In genomic region chr10:5559642-5560141, GRCh38 we compare ENCODE assay signal across 13 cellular contexts. TPM values are rescaled to one million over a fixed set of nuclear protein-coding genes. Genes with fewer than 3 reads are reported as not detected.
DNase-seq lines count a peak whose midpoint lies in the region; ATAC-seq, FAIRE-seq and TF ChIP-seq lines count a peak whose summit lies in the region.
"Had no signal": no experiment of that assay in that cellular context is flagged by ENCODE, and none has a peak within 500 bp of the region (broad histone marks: within the 10 kb centered on the region; RNA-seq: fewer than 3 reads in every experiment).

No MANE protein-coding gene starts in this region.

- H4K20me1 ChIP-seq in astrocyte (ENCODE audit: insufficient read depth, low read length) = no peaks in the 10 kb centered on the region

- H3K27me3 ChIP-seq in breast epithelium = no peaks in the 10 kb centered on the region
- no peaks in the 10 kb centered on the region for H3K27me3 ChIP-seq in astrocyte (ENCODE audit: insufficient read depth, low read length)

- H3K27me3 Mint-ChIP-seq in MCF 10A (ENCODE audit: insufficient read depth, unreplicated experiment) (no peaks in the 10 kb centered on the region), astrocyte (ENCODE audit: low read depth, unreplicated experiment) (peaks cover 5% of the 10 kb centered on the region)

- H3K27ac ChIP-seq in breast epithelium (no peak overlapping the region), astrocyte (ENCODE audit: low read depth, low read length) (peak overlapping the region; percentile 62)

- peak overlapping the region; percentile 63 for H3K9ac ChIP-seq in astrocyte (ENCODE audit: low read length)

- H3K27ac Mint-ChIP-seq in MCF 10A (ENCODE audit: low read depth, unreplicated experiment) (peak overlapping the region; percentile 44), astrocyte (ENCODE audit: unreplicated experiment) (peak overlapping the region; percentile 48)
- H3K27ac Mint-ChIP-seq: effector memory CD8-positive, alpha-beta T cell had no signal

- TF ChIP-seq CTCF in MCF 10A (IDR thresholded peaks at IDR 0.05; ENCODE audit: unreplicated experiment) = no peak
- no peak for TF ChIP-seq CTCF in breast epithelium (IDR thresholded peaks at IDR 0.05)
- TF ChIP-seq CTCF in astrocyte (IDR thresholded peaks at IDR 0.05; ENCODE audit: insufficient read depth, low read depth, low read length) = no peak

- no peaks in the 10 kb centered on the region for H3K79me2 ChIP-seq in astrocyte (ENCODE audit: insufficient read depth, low read length)

- TF ChIP-seq POLR2A in breast epithelium (IDR thresholded peaks at IDR 0.05) = no peak

- H3K4me1 Mint-ChIP-seq in MCF 10A (ENCODE audit: insufficient read depth, unreplicated experiment) (peaks cover 30% of the 10 kb centered on the region), astrocyte (ENCODE audit: low read depth, unreplicated experiment) (peaks cover 47% of the 10 kb centered on the region)

- no peaks in the 10 kb centered on the region for H3K9me3 Mint-ChIP-seq in MCF 10A (ENCODE audit: unreplicated experiment)
- H3K9me3 Mint-ChIP-seq in astrocyte (ENCODE audit: unreplicated experiment) = no peaks in the 10 kb centered on the region
- H3K9me3 Mint-ChIP-seq: effector memory CD8-positive, alpha-beta T cell had no signal

- no TSS peak for BruUV-seq in MCF 10A (replicated peaks; lab: Mats Ljungman, UMichigan)

- H3K4me3 Mint-ChIP-seq in MCF 10A (ENCODE audit: unreplicated experiment) (no peak overlapping the region), astrocyte (ENCODE audit: unreplicated experiment) (no peak overlapping the region)
- H3K4me3 Mint-ChIP-seq: effector memory CD8-positive, alpha-beta T cell had no signal

- no peaks in the 10 kb centered on the region for H3K36me3 Mint-ChIP-seq in MCF 10A (ENCODE audit: insufficient read depth, unreplicated experiment)
- peaks cover 3% of the 10 kb centered on the region for H3K36me3 Mint-ChIP-seq in astrocyte (ENCODE audit: low read depth, unreplicated experiment)

- DNase-seq in MCF 10A (ENCODE audit: unreplicated experiment) (peak; percentile 52), breast epithelium (ENCODE audit: low spot score in 2 of 2) (no peak), astrocyte (ENCODE audit: low read depth) (peak; percentile 84), inferior parietal cortex (ENCODE audit: extremely low spot score) (peak; percentile 32), ureter (ENCODE audit: low spot score) (peak; percentile 24), HPDE6-E6E7 (ENCODE audit: extremely low spot score) (no peak)
- DNase-seq in NK-92 treated with Interleukin-12 subunit alpha and Interleukin-12 subunit beta, amount 100 ng/mL, for 24 hours (lab: John Stamatoyannopoulos, UW) = no peak
- DNase-seq: activated CD4-positive, alpha-beta T cell treated with anti-CD3 and anti-CD28 coated beads for 4 hours; activated naive CD4-positive, alpha-beta T cell treated with Interleukin-2 at 50 U/mL for 16 hours; effector memory CD8-positive, alpha-beta T cell; NCI-H2227 treated with DMSO at 0.1 percent for 48 hours had no signal

- POLR2A ChIA-PET in MCF 10A (lab: Yijun Ruan, JAX) = interaction anchor here (0.7 to 1.1 kb wide), 2 partner anchors 11 to 103 kb away, joined by 4 to 5 read pairs; no protein-coding TSS in a partner anchor

- H3K9me3 ChIP-seq in breast epithelium (no peaks in the 10 kb centered on the region), astrocyte (ENCODE audit: insufficient read depth, low read depth, low read length) (no peaks in the 10 kb centered on the region)

- H3K36me3 ChIP-seq in breast epithelium (no peaks in the 10 kb centered on the region), astrocyte (ENCODE audit: insufficient read depth, low read length) (no peaks in the 10 kb centered on the region)

- H3K4me1 ChIP-seq in breast epithelium (no peaks in the 10 kb centered on the region), astrocyte (ENCODE audit: insufficient read depth, low read length) (peaks cover 43% of the 10 kb centered on the region)

- peak overlapping the region; percentile 85 for H3K4me2 ChIP-seq in astrocyte (ENCODE audit: low read length)

- CTCF ChIA-PET in MCF 10A (lab: Yijun Ruan, JAX) = interaction anchor here (0.6 to 1.1 kb wide), 2 partner anchors 11 to 125 kb away, joined by 3 to 5 read pairs; no protein-coding TSS in a partner anchor

- H2AFZ ChIP-seq in astrocyte (ENCODE audit: low read depth, low read length) = peak overlapping the region; percentile 22

- intact Hi-C loops in MCF 10A (cut with micrococcal nuclease) (no loop called here), breast epithelium (cut with DNase I; ENCODE audit: low total_unique reads) (no loop called here)

- no peak for ATAC-seq in HG03108 (IDR thresholded peaks at IDR 0.05; ENCODE audit: unreplicated experiment)
- ATAC-seq: effector memory CD8-positive, alpha-beta T cell had no signal

- H3K4me3 ChIP-seq in breast epithelium (no peak overlapping the region), astrocyte (ENCODE audit: insufficient read depth, low read depth, low read length) (peak overlapping the region; percentile 32)

- no peak for FAIRE-seq in astrocyte (lab: Jason Lieb, UNC)

RNA-seq across cellular contexts. Expression of gene CALML3, which starts 34.9 kb away (rescaled TPM):
- total RNA-seq in MCF 10A (2022) = 0.25 and 0.75 TPM in 2 replicates
- total RNA-seq in breast epithelium = 10 to 100 TPM in 1 of 3 donors, 1 to 10 TPM in 1, not detected in 1; 3.6 to 13.5 TPM
- not detected in 2 replicates for total RNA-seq in astrocyte
- not detected for total RNA-seq in ureter
- total RNA-seq: omental fat pad had no signal

Comparison
In these comparisons a context has a peak if more than half of its experiments do, and no peak if none do; other contexts are left out.
1. DNase-seq: peak in MCF 10A (single experiment), astrocyte (single experiment), inferior parietal cortex (single experiment) and ureter (single experiment); none in breast epithelium (0 of 2), NK-92 treated with Interleukin-12 subunit alpha and Interleukin-12 subunit beta, amount 100 ng/mL, for 24 hours (single experiment) and HPDE6-E6E7 (single experiment).